ENCODE assay signal across 9 cellular contexts in the genomic region with DNA sequence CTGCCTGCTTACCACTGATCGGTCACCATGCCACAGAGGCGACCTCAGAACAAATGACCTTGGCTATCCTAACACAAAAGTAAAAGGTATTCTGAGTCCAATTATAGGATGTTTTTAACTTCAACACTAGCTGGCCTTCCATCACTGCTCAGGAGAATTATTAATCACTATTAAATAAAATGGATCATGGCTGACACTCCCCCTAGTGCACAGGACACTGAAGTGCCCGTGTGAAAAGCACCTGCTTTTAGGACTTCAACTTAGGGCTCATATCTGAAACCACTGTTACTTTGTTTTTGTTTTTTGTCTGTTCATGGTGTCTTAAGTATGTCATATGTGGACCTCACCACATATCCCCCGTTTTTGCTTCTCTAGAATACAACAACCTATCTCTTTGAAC. TPM values are rescaled to one million over a fixed set of nuclear protein-coding genes. Genes with fewer than 3 reads are reported as not detected.
DNase-seq lines count a peak whose midpoint lies in the region; ATAC-seq and TF ChIP-seq lines count a peak whose summit lies in the region.
"Had no signal": no experiment of that assay in that cellular context is flagged by ENCODE, and none has a peak within 500 bp of the region (broad histone marks: within the 10 kb centered on the region; RNA-seq: fewer than 3 reads in every experiment).

No MANE protein-coding gene starts in this region.

- DNase-seq in colonic mucosa (no peak), renal cortical epithelial cell (ENCODE audit: low read depth) (peak; percentile 40), NCI-H345 (lab: John Stamatoyannopoulos, UW) (no peak)
- no peak for DNase-seq in stimulated activated CD4-positive, alpha-beta T cell treated with anti-CD3 and anti-CD28 coated beads, Interleukin-2, amount 100 ng/mL, for 48 hours
- DNase-seq: heart left ventricle had no signal

- H3K36me3 ChIP-seq in colonic mucosa, result no peaks in the 10 kb centered on the region
- H3K36me3 ChIP-seq: heart left ventricle had no signal

- intact Hi-C loops in colonic mucosa (cut with DNase I), result no loop called here

- H3K9ac ChIP-seq in colonic mucosa (ENCODE audit: low read depth in 2 of 2, low read length in 2 of 2), result no peak overlapping the region

- no peak overlapping the region for H3K4me3 ChIP-seq in colonic mucosa
- H3K4me3 ChIP-seq: SK-N-MC had no signal

- peak; percentile 45; the same call in 1 of the 2 replicates for TF ChIP-seq CTCF in GM12874 (IDR thresholded peaks at IDR 0.05; ENCODE audit: insufficient read depth, low read depth, low read length)
- TF ChIP-seq CTCF in colonic mucosa (IDR thresholded peaks at IDR 0.05), result peak; percentile 34

- H3K27ac ChIP-seq in colonic mucosa, result no peak overlapping the region
- H3K27ac ChIP-seq: heart left ventricle, SK-N-MC had no signal

- ATAC-seq in GM19023 (IDR thresholded peaks at IDR 0.05; ENCODE audit: unreplicated experiment), result no peak
- ATAC-seq: heart left ventricle had no signal

- peak; percentile 33 for TF ChIP-seq RAD21 in Ishikawa (IDR thresholded peaks at IDR 0.05; ENCODE audit: low read depth)

- H3K27me3 ChIP-seq in colonic mucosa, result no peaks in the 10 kb centered on the region
- H3K27me3 ChIP-seq: heart left ventricle had no signal

- H3K9me3 ChIP-seq in colonic mucosa, result no peaks in the 10 kb centered on the region
- H3K9me3 ChIP-seq: heart left ventricle had no signal

- TF ChIP-seq EP300 in Ishikawa (IDR thresholded peaks at IDR 0.05; ENCODE audit: borderline replicate concordance), result no peak

- peaks cover 4% of the 10 kb centered on the region for H3K4me1 ChIP-seq in colonic mucosa

TF ChIP-seq in Ishikawa, 13 proteins besides CTCF, POLR2A, EP300 and RAD21:
- TF ChIP-seq YY1 (IDR thresholded peaks at IDR 0.05; ENCODE audit: low read depth) (no peak), EGR1 (IDR thresholded peaks at IDR 0.05) (no peak), ZBTB7A (IDR thresholded peaks at IDR 0.05; ENCODE audit: low read depth) (no peak), NFIC (IDR thresholded peaks at IDR 0.05) (no peak), FOXM1 (IDR thresholded peaks at IDR 0.05; ENCODE audit: borderline replicate concordance, low read depth) (no peak), CEBPB (IDR thresholded peaks at IDR 0.05) (no peak), CREB1 (IDR thresholded peaks at IDR 0.05; ENCODE audit: low read depth) (no peak), TAF1 (IDR thresholded peaks at IDR 0.05; ENCODE audit: low read depth) (no peak), TCF12 (IDR thresholded peaks at IDR 0.05; ENCODE audit: low read depth) (no peak), TEAD4 (IDR thresholded peaks at IDR 0.05) (no peak)
- TF ChIP-seq, protein P1, sequence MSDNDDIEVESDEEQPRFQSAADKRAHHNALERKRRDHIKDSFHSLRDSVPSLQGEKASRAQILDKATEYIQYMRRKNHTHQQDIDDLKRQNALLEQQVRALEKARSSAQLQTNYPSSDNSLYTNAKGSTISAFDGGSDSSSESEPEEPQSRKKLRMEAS (IDR thresholded peaks at IDR 0.05), result no peak
- TF ChIP-seq, protein P2, sequence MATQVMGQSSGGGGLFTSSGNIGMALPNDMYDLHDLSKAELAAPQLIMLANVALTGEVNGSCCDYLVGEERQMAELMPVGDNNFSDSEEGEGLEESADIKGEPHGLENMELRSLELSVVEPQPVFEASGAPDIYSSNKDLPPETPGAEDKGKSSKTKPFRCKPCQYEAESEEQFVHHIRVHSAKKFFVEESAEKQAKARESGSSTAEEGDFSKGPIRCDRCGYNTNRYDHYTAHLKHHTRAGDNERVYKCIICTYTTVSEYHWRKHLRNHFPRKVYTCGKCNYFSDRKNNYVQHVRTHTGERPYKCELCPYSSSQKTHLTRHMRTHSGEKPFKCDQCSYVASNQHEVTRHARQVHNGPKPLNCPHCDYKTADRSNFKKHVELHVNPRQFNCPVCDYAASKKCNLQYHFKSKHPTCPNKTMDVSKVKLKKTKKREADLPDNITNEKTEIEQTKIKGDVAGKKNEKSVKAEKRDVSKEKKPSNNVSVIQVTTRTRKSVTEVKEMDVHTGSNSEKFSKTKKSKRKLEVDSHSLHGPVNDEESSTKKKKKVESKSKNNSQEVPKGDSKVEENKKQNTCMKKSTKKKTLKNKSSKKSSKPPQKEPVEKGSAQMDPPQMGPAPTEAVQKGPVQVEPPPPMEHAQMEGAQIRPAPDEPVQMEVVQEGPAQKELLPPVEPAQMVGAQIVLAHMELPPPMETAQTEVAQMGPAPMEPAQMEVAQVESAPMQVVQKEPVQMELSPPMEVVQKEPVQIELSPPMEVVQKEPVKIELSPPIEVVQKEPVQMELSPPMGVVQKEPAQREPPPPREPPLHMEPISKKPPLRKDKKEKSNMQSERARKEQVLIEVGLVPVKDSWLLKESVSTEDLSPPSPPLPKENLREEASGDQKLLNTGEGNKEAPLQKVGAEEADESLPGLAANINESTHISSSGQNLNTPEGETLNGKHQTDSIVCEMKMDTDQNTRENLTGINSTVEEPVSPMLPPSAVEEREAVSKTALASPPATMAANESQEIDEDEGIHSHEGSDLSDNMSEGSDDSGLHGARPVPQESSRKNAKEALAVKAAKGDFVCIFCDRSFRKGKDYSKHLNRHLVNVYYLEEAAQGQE (IDR thresholded peaks at IDR 0.05; ENCODE audit: low read depth), result no peak
- TF ChIP-seq, protein P3, sequence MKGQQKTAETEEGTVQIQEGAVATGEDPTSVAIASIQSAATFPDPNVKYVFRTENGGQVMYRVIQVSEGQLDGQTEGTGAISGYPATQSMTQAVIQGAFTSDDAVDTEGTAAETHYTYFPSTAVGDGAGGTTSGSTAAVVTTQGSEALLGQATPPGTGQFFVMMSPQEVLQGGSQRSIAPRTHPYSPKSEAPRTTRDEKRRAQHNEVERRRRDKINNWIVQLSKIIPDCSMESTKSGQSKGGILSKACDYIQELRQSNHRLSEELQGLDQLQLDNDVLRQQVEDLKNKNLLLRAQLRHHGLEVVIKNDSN (IDR thresholded peaks at IDR 0.05), result no peak

RNA-seq across cellular contexts. Expression of a gene that starts 33.9 kb away (rescaled TPM):
- total RNA-seq in colonic mucosa, result 10 to 100 TPM; 31.4 to 31.8 TPM
- 27.6 and 31.9 TPM in 2 replicates for total RNA-seq in renal cortical epithelial cell
